11 cellular contexts compared by ENCODE assay signal in the genomic region with DNA sequence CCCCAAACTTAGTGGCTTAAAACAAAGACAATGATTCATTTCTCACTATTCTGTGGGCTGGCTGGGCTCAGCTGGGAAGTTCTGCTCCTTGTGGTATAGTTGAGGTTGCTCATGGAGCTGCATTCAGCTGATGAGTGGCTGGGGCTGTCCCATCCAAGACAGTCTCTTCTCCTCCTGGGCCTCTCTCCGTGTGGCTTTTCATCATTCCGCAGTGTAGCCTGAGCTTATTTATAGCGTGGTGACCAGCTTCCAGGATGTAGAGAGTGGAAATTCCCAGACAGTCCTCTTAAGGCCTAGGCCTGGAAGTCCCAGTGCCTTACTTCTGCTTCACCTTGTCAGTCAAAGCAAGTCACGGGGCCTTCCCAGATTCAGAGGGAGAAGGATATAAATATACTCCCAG.
DNase-seq lines count a peak whose midpoint lies in the region; ATAC-seq and TF ChIP-seq lines count a peak whose summit lies in the region.
"Had no signal": no experiment of that assay in that cellular context is flagged by ENCODE, and none has a peak within 500 bp of the region (broad histone marks: within the 10 kb centered on the region; RNA-seq: fewer than 3 reads in every experiment).

No MANE protein-coding gene starts in this region.

- TF ChIP-seq CTCF in fibroblast of pulmonary artery (IDR thresholded peaks at IDR 0.05; ENCODE audit: low read length, missing control alignments), result no peak

- peak; percentile 7 for DNase-seq in stimulated activated CD4-positive, alpha-beta T cell treated with anti-CD3 and anti-CD28 coated beads, Interleukin-15, amount 100 ng/mL, for 24 hours
- no peak for DNase-seq in stimulated activated CD4-positive, alpha-beta T cell treated with anti-CD3 and anti-CD28 coated beads, Interleukin-4, amount 100 ng/mL, for 1 hour
- DNase-seq in fibroblast of pulmonary artery (ENCODE audit: low read depth) (peak; percentile 20), stromal cell of bone marrow (ENCODE audit: low read depth) (peak; percentile 28), germinal center (ENCODE audit: low spot score) (no peak), iPS-NIHi7 (ENCODE audit: extremely low spot score) (no peak), Kasumi-1 (lab: John Stamatoyannopoulos, UW) (no peak)
- DNase-seq: NCI-H2029 had no signal

- no peak overlapping the region for H3K4me3 ChIP-seq in fibroblast of pulmonary artery (replicated peaks; ENCODE audit: low read depth, low read length)
- H3K4me3 ChIP-seq: BLaER1, GM23338 had no signal

- ATAC-seq in HG03095 (IDR thresholded peaks at IDR 0.05; ENCODE audit: unreplicated experiment), result peak; percentile 63
- ATAC-seq: GM23338 had no signal

Comparison
In these comparisons a context has a peak if more than half of its experiments do, and no peak if none do; other contexts are left out.
1. DNase-seq: peak in stimulated activated CD4-positive, alpha-beta T cell treated with anti-CD3 and anti-CD28 coated beads, Interleukin-15, amount 100 ng/mL, for 24 hours (single experiment), fibroblast of pulmonary artery (single experiment) and stromal cell of bone marrow (single experiment); none in stimulated activated CD4-positive, alpha-beta T cell treated with anti-CD3 and anti-CD28 coated beads, Interleukin-4, amount 100 ng/mL, for 1 hour (single experiment), germinal center (single experiment), iPS-NIHi7 (single experiment) and Kasumi-1 (0 of 2).